Comparison of ENCODE assay signal across 1 cellular context in genomic region chr2:186365406-186365805, GRCh38.
TF ChIP-seq lines count a peak whose summit lies in the region.

No MANE protein-coding gene starts in this region.

TF ChIP-seq in WTC11, 78 proteins besides CTCF, POLR2A, EP300 and RAD21 (continued from another document):
- TF ChIP-seq ATF3 (CRISPR knock-in tag; conservative IDR thresholded peaks at IDR 0.05) (no peak), FOXJ3 (CRISPR knock-in tag; IDR thresholded peaks at IDR 0.05; ENCODE audit: borderline replicate concordance) (no peak), RELA (CRISPR knock-in tag; IDR thresholded peaks at IDR 0.05; ENCODE audit: borderline replicate concordance) (no peak), ZNF219 (CRISPR knock-in tag; IDR thresholded peaks at IDR 0.05; ENCODE audit: borderline replicate concordance) (no peak), ARID4B (CRISPR knock-in tag; IDR thresholded peaks at IDR 0.05; ENCODE audit: borderline replicate concordance) (no peak), E2F5 (CRISPR knock-in tag; IDR thresholded peaks at IDR 0.05) (no peak), USF2 (CRISPR knock-in tag; IDR thresholded peaks at IDR 0.05) (no peak), SOX15 (CRISPR knock-in tag; IDR thresholded peaks at IDR 0.05) (no peak)
